ENCODE assay signal across 25 cellular contexts in the genomic region with DNA sequence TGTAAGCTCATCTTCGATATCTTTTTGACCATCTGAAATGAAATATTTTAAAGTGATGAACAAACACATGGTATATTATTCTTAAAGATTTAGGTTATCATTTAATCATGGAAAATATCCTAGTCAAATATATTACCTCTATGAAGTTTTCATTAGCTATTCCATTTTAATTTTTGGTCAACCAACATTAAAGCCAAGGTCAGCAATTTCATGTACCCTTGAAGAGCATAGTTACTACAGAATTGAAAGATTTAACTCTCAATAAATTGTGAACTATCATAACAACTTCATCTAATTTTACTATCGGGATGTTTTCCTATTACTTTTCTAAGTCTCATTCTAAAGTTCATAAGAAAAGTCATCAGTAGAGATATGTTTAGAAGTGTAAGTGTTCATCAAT.
A peak's percentile ranks its signal among the peaks of the same experiment; 100 is the strongest.
DNase-seq lines count a peak whose midpoint lies in the region; ATAC-seq, FAIRE-seq and TF ChIP-seq lines count a peak whose summit lies in the region.
"Had no signal": no experiment of that assay in that cellular context is flagged by ENCODE, and none has a peak within 500 bp of the region (broad histone marks: within the 10 kb centered on the region; RNA-seq: fewer than 3 reads in every experiment).

No MANE protein-coding gene starts in this region.

- CTCF ChIA-PET in HepG2 (lab: Yijun Ruan, JAX; ENCODE audit: low intra/inter-chr PET ratio, low total read pairs) (no interaction called here), K562 (lab: Yijun Ruan, JAX; ENCODE audit: low intra/inter-chr PET ratio) (no interaction called here)

- TF ChIP-seq POLR2A in HepG2 (IDR thresholded peaks at IDR 0.05; ENCODE audit: insufficient read depth in 1 of 2, low read depth in 2 of 2, low read length in 2 of 2), result no peak
- no peak for TF ChIP-seq POLR2A in right lobe of liver (IDR thresholded peaks at IDR 0.05)
- no peak for TF ChIP-seq POLR2A in K562 (conservative IDR thresholded peaks at IDR 0.05)

- H3K9me3 ChIP-seq in HepG2 (ENCODE audit: low read length) (no peaks in the 10 kb centered on the region), right lobe of liver (no peaks in the 10 kb centered on the region), K562 (replicated peaks; ENCODE audit: control insufficient read depth, insufficient read depth, low read depth, low read length) (no peaks in the 10 kb centered on the region)
- H3K9me3 ChIP-seq: BE2C had no signal

- intact Hi-C loops in HepG2 (cut with micrococcal nuclease; ENCODE audit: unreplicated experiment) (no loop called here), right lobe of liver (cut with DNase I) (no loop called here), K562 (cut with micrococcal nuclease) (no loop called here)

- H3K36me3 ChIP-seq in HepG2 (replicated peaks in 1 of 2; ENCODE audit: control insufficient read depth in 1 of 2, insufficient read depth in 2 of 2, low read length in 2 of 2) (no peaks in the 10 kb centered on the region), right lobe of liver (no peaks in the 10 kb centered on the region), K562 (ENCODE audit: control insufficient read depth, insufficient read depth, low read length) (no peaks in the 10 kb centered on the region)
- H3K36me3 ChIP-seq: BE2C, BLaER1 had no signal

- TF ChIP-seq CTCF in HepG2 (CRISPR knock-in tag; IDR thresholded peaks at IDR 0.05) (no peak), right lobe of liver (IDR thresholded peaks at IDR 0.05) (no peak), K562 (IDR thresholded peaks at IDR 0.05 in 2 of 3, conservative IDR thresholded peaks at IDR 0.05 in 1 of 3; ENCODE audit: insufficient read depth in 2 of 3, low read depth in 1 of 3, low read length in 3 of 3) (no peak)

- no peak for TF ChIP-seq RAD21 in HepG2 (CRISPR knock-in tag; IDR thresholded peaks at IDR 0.05)
- no peak for TF ChIP-seq RAD21 in K562 (CRISPR knock-in tag; conservative IDR thresholded peaks at IDR 0.05 in 1 of 2, IDR thresholded peaks at IDR 0.05 in 1 of 2)

- POLR2A ChIA-PET in HepG2 (lab: Yijun Ruan, JAX) (no interaction called here), K562 (lab: Yijun Ruan, JAX) (no interaction called here)

- in situ Hi-C loops in HepG2 (cut with HindIII; ENCODE audit: extremely low pct_ligation_motif_present, low pct_unique_long_range_greater_than_20kb), result no loop called here
- in situ Hi-C loops in K562 (cut with MboI), result no loop called here

- TF ChIP-seq EP300 in HepG2 (IDR thresholded peaks at IDR 0.05; ENCODE audit: low read depth in 2 of 2, low read length in 2 of 2) (no peak), HepG2 (CRISPR knock-in tag; IDR thresholded peaks at IDR 0.05; ENCODE audit: borderline replicate concordance) (no peak), K562 (IDR thresholded peaks at IDR 0.05; ENCODE audit: low read length) (no peak)

- H3K9me1 ChIP-seq in K562 (ENCODE audit: control insufficient read depth, insufficient read depth, low read length), result no peaks in the 10 kb centered on the region

- H3K4me1 ChIP-seq in HepG2 (ENCODE audit: insufficient read depth, low read length), result no peaks in the 10 kb centered on the region
- no peaks in the 10 kb centered on the region for H3K4me1 ChIP-seq in right lobe of liver
- no peaks in the 10 kb centered on the region for H3K4me1 ChIP-seq in K562 (replicated peaks in 1 of 2; ENCODE audit: control insufficient read depth in 2 of 2, insufficient read depth in 2 of 2, low read length in 2 of 2)
- H3K4me1 ChIP-seq: BE2C had no signal

- H2AFZ ChIP-seq in HepG2 (ENCODE audit: low read length), result no peak overlapping the region
- H2AFZ ChIP-seq in K562 (ENCODE audit: low read depth, low read length), result no peak overlapping the region

- H3K9ac ChIP-seq in HepG2 (ENCODE audit: insufficient read depth, low read depth, low read length), result no peak overlapping the region
- H3K9ac ChIP-seq in K562 (ENCODE audit: insufficient read depth in 1 of 2, low read depth in 2 of 2, low read length in 2 of 2), result no peak overlapping the region
- H3K9ac ChIP-seq: BLaER1 had no signal

- no peak for ATAC-seq in HepG2
- ATAC-seq in right lobe of liver, result no peak
- no peak for ATAC-seq in K562
- ATAC-seq: GM12878 had no signal

- H3K27me3 ChIP-seq in HepG2 (ENCODE audit: control insufficient read depth in 1 of 2, insufficient read depth in 2 of 2, low read length in 2 of 2), result no peaks in the 10 kb centered on the region
- H3K27me3 ChIP-seq in right lobe of liver, result no peaks in the 10 kb centered on the region
- no peaks in the 10 kb centered on the region for H3K27me3 ChIP-seq in K562 (ENCODE audit: control insufficient read depth in 2 of 2, insufficient read depth in 2 of 2, low read length in 2 of 2)
- H3K27me3 ChIP-seq: BE2C, BLaER1 had no signal

- BruUV-seq in HepG2 (replicated peaks; lab: Mats Ljungman, UMichigan) (no TSS peak), K562 (replicated peaks; lab: Mats Ljungman, UMichigan) (no TSS peak)

- no peak overlapping the region for H3K4me3 ChIP-seq in HepG2 (replicated peaks in 1 of 3; ENCODE audit: insufficient read depth in 1 of 3, low read depth in 2 of 3, low read length in 3 of 3)
- H3K4me3 ChIP-seq in right lobe of liver, result no peak overlapping the region
- no peak overlapping the region for H3K4me3 ChIP-seq in K562
- H3K4me3 ChIP-seq: BLaER1, GM12878 had no signal

- WGBS in HepG2 (ENCODE audit: low lambda C conversion rate), result 35% methylated on average over 2 of the region's 2 CpGs
- WGBS in right lobe of liver (ENCODE audit: insufficient coverage, low coverage, low lambda C conversion rate, missing lambda C conversion rate), result 74% methylated on average over 2 of the region's 2 CpGs
- 0% methylated on average over 2 of the region's 2 CpGs for WGBS in K562 (ENCODE audit: insufficient coverage, low coverage, missing lambda C conversion rate)

- no peak overlapping the region for H3K4me2 ChIP-seq in HepG2 (ENCODE audit: low read depth, low read length)
- H3K4me2 ChIP-seq in K562 (ENCODE audit: insufficient read depth, low read length), result no peak overlapping the region
- H3K4me2 ChIP-seq: BLaER1 had no signal

- DNase-seq in HepG2 (ENCODE audit: low spot score) (no peak), right lobe of liver (no peak), K562 (ENCODE audit: extremely low read depth in 1 of 4, low spot score in 3 of 4) (no peak), activated gamma-delta T cell (lab: John Stamatoyannopoulos, UW) (no peak), GM19238 (ENCODE audit: insufficient read length, low spot score) (no peak)
- DNase-seq: ACHN; BE2C; C1 segment of cervical spinal cord; CD4-positive, alpha-beta memory T cell; CD4-positive, CD25-positive, alpha-beta regulatory T cell; CD8-positive, alpha-beta memory T cell; COR-L47; DMS 273 treated with DMSO at 0.1 percent for 48 hours; DMS153; DMS53; DMS79; DND-41; EL; GDM1 had no signal

- no peaks in the 10 kb centered on the region for H4K20me1 ChIP-seq in HepG2 (ENCODE audit: insufficient read depth, low read length)
- no peaks in the 10 kb centered on the region for H4K20me1 ChIP-seq in K562 (replicated peaks; ENCODE audit: control insufficient read depth, insufficient read depth, low read length)
- H4K20me1 ChIP-seq: BLaER1 had no signal

- FAIRE-seq in HepG2 (lab: Jason Lieb, UNC), result no peak
- no peak for FAIRE-seq in K562 (lab: Jason Lieb, UNC)
- FAIRE-seq: GM12878, GM12892, GM18507, GM19239 had no signal

- H3K79me2 ChIP-seq in HepG2 (ENCODE audit: insufficient read depth, low read length) (no peaks in the 10 kb centered on the region), K562 (ENCODE audit: control insufficient read depth, insufficient read depth, low read length) (no peaks in the 10 kb centered on the region)

- H3K27ac ChIP-seq in HepG2 (ENCODE audit: extremely low read length, insufficient read depth, low read length), result no peak overlapping the region
- H3K27ac ChIP-seq in right lobe of liver, result no peak overlapping the region
- no peak overlapping the region for H3K27ac ChIP-seq in K562 (ENCODE audit: extremely low read depth, low read depth, low read length)
- H3K27ac ChIP-seq: 22Rv1, BLaER1 had no signal

TF ChIP-seq in HepG2, 621 proteins besides CTCF, POLR2A, EP300 and RAD21 (continues in another document):
- TF ChIP-seq REL (CRISPR knock-in tag; conservative IDR thresholded peaks at IDR 0.05), result no peak
- peak; percentile 75 for TF ChIP-seq MAFF (IDR thresholded peaks at IDR 0.05; ENCODE audit: low read depth, low read length)
- TF ChIP-seq RAD51 (IDR thresholded peaks at IDR 0.05; ENCODE audit: borderline replicate concordance), result no peak
- TF ChIP-seq, protein P1, sequence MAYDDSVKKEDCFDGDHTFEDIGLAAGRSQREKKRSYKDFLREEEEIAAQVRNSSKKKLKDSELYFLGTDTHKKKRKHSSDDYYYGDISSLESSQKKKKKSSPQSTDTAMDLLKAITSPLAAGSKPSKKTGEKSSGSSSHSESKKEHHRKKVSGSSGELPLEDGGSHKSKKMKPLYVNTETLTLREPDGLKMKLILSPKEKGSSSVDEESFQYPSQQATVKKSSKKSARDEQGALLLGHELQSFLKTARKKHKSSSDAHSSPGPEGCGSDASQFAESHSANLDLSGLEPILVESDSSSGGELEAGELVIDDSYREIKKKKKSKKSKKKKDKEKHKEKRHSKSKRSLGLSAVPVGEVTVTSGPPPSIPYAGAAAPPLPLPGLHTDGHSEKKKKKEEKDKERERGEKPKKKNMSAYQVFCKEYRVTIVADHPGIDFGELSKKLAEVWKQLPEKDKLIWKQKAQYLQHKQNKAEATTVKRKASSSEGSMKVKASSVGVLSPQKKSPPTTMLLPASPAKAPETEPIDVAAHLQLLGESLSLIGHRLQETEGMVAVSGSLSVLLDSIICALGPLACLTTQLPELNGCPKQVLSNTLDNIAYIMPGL (CRISPR knock-in tag; IDR thresholded peaks at IDR 0.05; ENCODE audit: borderline replicate concordance in 1 of 2, low read depth in 1 of 2), result no peak

TF ChIP-seq in K562, 482 proteins besides CTCF, POLR2A, EP300 and RAD21 (continues in another document):
- TF ChIP-seq ZNF197 (CRISPR knock-in tag; IDR thresholded peaks at IDR 0.05; ENCODE audit: low read depth) (no peak), FOXP1 (CRISPR knock-in tag; IDR thresholded peaks at IDR 0.05) (no peak), ZNF316 (IDR thresholded peaks at IDR 0.05) (peak; percentile 53; the same call in 1 of the 2 replicates)
